In genomic region chr2:175690113-175690716, GRCh38 we compare ENCODE assay signal across 8 cellular contexts.
DNase-seq lines count a peak whose midpoint lies in the region; ATAC-seq and TF ChIP-seq lines count a peak whose summit lies in the region.

No MANE protein-coding gene starts in this region.

- ATAC-seq in activated CD8-positive, alpha-beta memory T cell treated with anti-CD3 and anti-CD28 coated beads, Interleukin-2, amount 10 ng/mL, durations not matched to agents 7 days and 5 days, result peak; percentile 53
- ATAC-seq in GM23338 (peak; percentile 62; the same call in 2 of the 3 replicates), HG02981 (IDR thresholded peaks at IDR 0.05; ENCODE audit: unreplicated experiment) (no peak)

- no peaks in the 10 kb centered on the region for H3K4me1 Mint-ChIP-seq in activated CD8-positive, alpha-beta memory T cell treated with anti-CD3 and anti-CD28 coated beads, Interleukin-2, amount 10 ng/mL, durations not matched to agents 7 days and 5 days
- no peaks in the 10 kb centered on the region for H3K4me1 Mint-ChIP-seq in GM23338

- H3K79me2 ChIP-seq in GM23338 (replicated peaks; ENCODE audit: insufficient read depth), result no peaks in the 10 kb centered on the region

- no peak overlapping the region for H2AFZ ChIP-seq in GM23338

- H3F3A ChIP-seq in GM23338 (replicated peaks; ENCODE audit: low read depth), result no peaks in the 10 kb centered on the region

- no peaks in the 10 kb centered on the region for H3K36me3 Mint-ChIP-seq in activated CD8-positive, alpha-beta memory T cell treated with anti-CD3 and anti-CD28 coated beads, Interleukin-2, amount 10 ng/mL, durations not matched to agents 7 days and 5 days
- H3K36me3 Mint-ChIP-seq in GM23338 (ENCODE audit: low read depth), result no peaks in the 10 kb centered on the region

- no peak overlapping the region for H3K4me3 Mint-ChIP-seq in activated CD8-positive, alpha-beta memory T cell treated with anti-CD3 and anti-CD28 coated beads, Interleukin-2, amount 10 ng/mL, durations not matched to agents 7 days and 5 days
- no peak overlapping the region for H3K4me3 Mint-ChIP-seq in GM23338

- no peak overlapping the region for H3K4me3 ChIP-seq in GM23338

- H3K9me3 Mint-ChIP-seq in activated CD8-positive, alpha-beta memory T cell treated with anti-CD3 and anti-CD28 coated beads, Interleukin-2, amount 10 ng/mL, durations not matched to agents 7 days and 5 days (ENCODE audit: low read depth), result no peaks in the 10 kb centered on the region
- no peaks in the 10 kb centered on the region for H3K9me3 Mint-ChIP-seq in GM23338

- no peaks in the 10 kb centered on the region for H3K36me3 ChIP-seq in GM23338 (ENCODE audit: insufficient read depth)

- no peak overlapping the region for H3K27ac ChIP-seq in GM23338 (ENCODE audit: low read depth)
- no peak overlapping the region; the same call in 1 of the 2 replicates for H3K27ac ChIP-seq in VCaP

- CTCF ChIA-PET in activated CD8-positive, alpha-beta memory T cell treated with anti-CD3 and anti-CD28 coated beads, Interleukin-2, amount 10 ng/mL, durations not matched to agents 7 days and 5 days (lab: Charles Lee), result interaction anchor here (0.6 to 5.3 kb wide), 18 partner anchors 10 to 631 kb away, joined by 3 to 65 read pairs (median 3); no protein-coding TSS in a partner anchor

- peaks cover 27% of the 10 kb centered on the region for H3K27me3 Mint-ChIP-seq in activated CD8-positive, alpha-beta memory T cell treated with anti-CD3 and anti-CD28 coated beads, Interleukin-2, amount 10 ng/mL, durations not matched to agents 7 days and 5 days
- no peaks in the 10 kb centered on the region for H3K27me3 Mint-ChIP-seq in GM23338 (ENCODE audit: insufficient read depth, low read depth, poor library complexity)

- no peak for DNase-seq in activated CD8-positive, alpha-beta memory T cell treated with anti-CD3 and anti-CD28 coated beads, Interleukin-2, amount 10 ng/mL, durations not matched to agents 7 days and 5 days
- no peak for DNase-seq in activated CD8-positive, alpha-beta memory T cell treated with anti-CD3 and anti-CD28 coated beads, Interleukin-2, amount 50 U/mL, for 4 hours
- DNase-seq in GM23338 (ENCODE audit: low spot score) (peak; percentile 75), NCI-H1694 treated with DMSO at 0.1 percent for 48 hours (lab: John Stamatoyannopoulos, UW) (peak; percentile 84), glomerular visceral epithelial cell (ENCODE audit: extremely low spot score) (peak; percentile 65), putamen (ENCODE audit: low spot score) (peak; percentile 42)

- H3K4me2 ChIP-seq in GM23338, result no peak overlapping the region

- H4K20me1 ChIP-seq in GM23338 (replicated peaks; ENCODE audit: insufficient read depth), result no peaks in the 10 kb centered on the region

- peak; percentile 73 to 94 for TF ChIP-seq CTCF in GM23338 (conservative IDR thresholded peaks at IDR 0.05; ENCODE audit: low read depth in 2 of 2)
- TF ChIP-seq CTCF in VCaP (conservative IDR thresholded peaks at IDR 0.05), result peak; percentile 85

- no peaks in the 10 kb centered on the region for H3K4me1 ChIP-seq in GM23338 (ENCODE audit: insufficient read depth)

- no peaks in the 10 kb centered on the region for H3K9me2 ChIP-seq in GM23338 (ENCODE audit: insufficient read depth)

- no peak overlapping the region for H3K27ac Mint-ChIP-seq in activated CD8-positive, alpha-beta memory T cell treated with anti-CD3 and anti-CD28 coated beads, Interleukin-2, amount 10 ng/mL, durations not matched to agents 7 days and 5 days
- no peak overlapping the region for H3K27ac Mint-ChIP-seq in GM23338

- no peaks in the 10 kb centered on the region for H3K27me3 ChIP-seq in GM23338 (ENCODE audit: insufficient read depth)

TF ChIP-seq in GM23338, 12 proteins besides CTCF, POLR2A, EP300 and RAD21:
- TF ChIP-seq EZH2phosphoT487 (IDR thresholded peaks at IDR 0.05; ENCODE audit: unreplicated experiment) (no peak), NANOG (IDR thresholded peaks at IDR 0.05; ENCODE audit: borderline replicate concordance) (no peak), EZH2 (IDR thresholded peaks at IDR 0.05; ENCODE audit: low read depth, unreplicated experiment) (no peak), POLR2AphosphoS5 (IDR thresholded peaks at IDR 0.05; ENCODE audit: low read depth) (no peak), STAT1 (IDR thresholded peaks at IDR 0.05; ENCODE audit: unreplicated experiment) (no peak), ZNF114 (CRISPR knock-in tag; IDR thresholded peaks at IDR 0.05) (no peak)
- TF ChIP-seq, protein P1, sequence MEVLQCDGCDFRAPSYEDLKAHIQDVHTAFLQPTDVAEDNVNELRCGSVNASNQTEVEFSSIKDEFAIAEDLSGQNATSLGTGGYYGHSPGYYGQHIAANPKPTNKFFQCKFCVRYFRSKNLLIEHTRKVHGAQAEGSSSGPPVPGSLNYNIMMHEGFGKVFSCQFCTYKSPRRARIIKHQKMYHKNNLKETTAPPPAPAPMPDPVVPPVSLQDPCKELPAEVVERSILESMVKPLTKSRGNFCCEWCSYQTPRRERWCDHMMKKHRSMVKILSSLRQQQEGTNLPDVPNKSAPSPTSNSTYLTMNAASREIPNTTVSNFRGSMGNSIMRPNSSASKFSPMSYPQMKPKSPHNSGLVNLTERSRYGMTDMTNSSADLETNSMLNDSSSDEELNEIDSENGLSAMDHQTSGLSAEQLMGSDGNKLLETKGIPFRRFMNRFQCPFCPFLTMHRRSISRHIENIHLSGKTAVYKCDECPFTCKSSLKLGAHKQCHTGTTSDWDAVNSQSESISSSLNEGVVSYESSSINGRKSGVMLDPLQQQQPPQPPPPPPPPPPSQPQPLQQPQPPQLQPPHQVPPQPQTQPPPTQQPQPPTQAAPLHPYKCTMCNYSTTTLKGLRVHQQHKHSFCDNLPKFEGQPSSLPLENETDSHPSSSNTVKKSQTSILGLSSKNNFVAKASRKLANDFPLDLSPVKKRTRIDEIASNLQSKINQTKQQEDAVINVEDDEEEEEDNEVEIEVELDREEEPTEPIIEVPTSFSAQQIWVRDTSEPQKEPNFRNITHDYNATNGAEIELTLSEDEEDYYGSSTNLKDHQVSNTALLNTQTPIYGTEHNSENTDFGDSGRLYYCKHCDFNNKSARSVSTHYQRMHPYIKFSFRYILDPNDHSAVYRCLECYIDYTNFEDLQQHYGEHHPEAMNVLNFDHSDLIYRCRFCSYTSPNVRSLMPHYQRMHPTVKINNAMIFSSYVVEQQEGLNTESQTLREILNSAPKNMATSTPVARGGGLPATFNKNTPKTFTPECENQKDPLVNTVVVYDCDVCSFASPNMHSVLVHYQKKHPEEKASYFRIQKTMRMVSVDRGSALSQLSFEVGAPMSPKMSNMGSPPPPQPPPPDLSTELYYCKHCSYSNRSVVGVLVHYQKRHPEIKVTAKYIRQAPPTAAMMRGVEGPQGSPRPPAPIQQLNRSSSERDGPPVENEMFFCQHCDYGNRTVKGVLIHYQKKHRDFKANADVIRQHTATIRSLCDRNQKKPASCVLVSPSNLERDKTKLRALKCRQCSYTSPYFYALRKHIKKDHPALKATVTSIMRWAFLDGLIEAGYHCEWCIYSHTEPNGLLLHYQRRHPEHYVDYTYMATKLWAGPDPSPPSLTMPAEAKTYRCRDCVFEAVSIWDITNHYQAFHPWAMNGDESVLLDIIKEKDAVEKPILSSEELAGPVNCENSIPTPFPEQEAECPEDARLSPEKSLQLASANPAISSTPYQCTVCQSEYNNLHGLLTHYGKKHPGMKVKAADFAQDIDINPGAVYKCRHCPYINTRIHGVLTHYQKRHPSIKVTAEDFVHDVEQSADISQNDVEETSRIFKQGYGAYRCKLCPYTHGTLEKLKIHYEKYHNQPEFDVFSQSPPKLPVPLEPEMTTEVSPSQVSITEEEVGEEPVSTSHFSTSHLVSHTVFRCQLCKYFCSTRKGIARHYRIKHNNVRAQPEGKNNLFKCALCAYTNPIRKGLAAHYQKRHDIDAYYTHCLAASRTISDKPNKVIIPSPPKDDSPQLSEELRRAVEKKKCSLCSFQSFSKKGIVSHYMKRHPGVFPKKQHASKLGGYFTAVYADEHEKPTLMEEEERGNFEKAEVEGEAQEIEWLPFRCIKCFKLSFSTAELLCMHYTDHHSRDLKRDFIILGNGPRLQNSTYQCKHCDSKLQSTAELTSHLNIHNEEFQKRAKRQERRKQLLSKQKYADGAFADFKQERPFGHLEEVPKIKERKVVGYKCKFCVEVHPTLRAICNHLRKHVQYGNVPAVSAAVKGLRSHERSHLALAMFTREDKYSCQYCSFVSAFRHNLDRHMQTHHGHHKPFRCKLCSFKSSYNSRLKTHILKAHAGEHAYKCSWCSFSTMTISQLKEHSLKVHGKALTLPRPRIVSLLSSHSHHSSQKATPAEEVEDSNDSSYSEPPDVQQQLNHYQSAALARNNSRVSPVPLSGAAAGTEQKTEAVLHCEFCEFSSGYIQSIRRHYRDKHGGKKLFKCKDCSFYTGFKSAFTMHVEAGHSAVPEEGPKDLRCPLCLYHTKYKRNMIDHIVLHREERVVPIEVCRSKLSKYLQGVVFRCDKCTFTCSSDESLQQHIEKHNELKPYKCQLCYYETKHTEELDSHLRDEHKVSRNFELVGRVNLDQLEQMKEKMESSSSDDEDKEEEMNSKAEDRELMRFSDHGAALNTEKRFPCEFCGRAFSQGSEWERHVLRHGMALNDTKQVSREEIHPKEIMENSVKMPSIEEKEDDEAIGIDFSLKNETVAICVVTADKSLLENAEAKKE (CRISPR knock-in tag; IDR thresholded peaks at IDR 0.05), result no peak

Comparison
In these comparisons a context has a peak if more than half of its experiments do, and no peak if none do; other contexts are left out.
1. DNase-seq: peak in GM23338 (single experiment), NCI-H1694 treated with DMSO at 0.1 percent for 48 hours (single experiment), glomerular visceral epithelial cell (single experiment) and putamen (single experiment); none in activated CD8-positive, alpha-beta memory T cell treated with anti-CD3 and anti-CD28 coated beads, Interleukin-2, amount 10 ng/mL, durations not matched to agents 7 days and 5 days (single experiment) and activated CD8-positive, alpha-beta memory T cell treated with anti-CD3 and anti-CD28 coated beads, Interleukin-2, amount 50 U/mL, for 4 hours (single experiment).